1 cellular context compared by ENCODE assay signal in genomic region chr6:132392292-132392691, GRCh38.
TF ChIP-seq lines count a peak whose summit lies in the region.

No MANE protein-coding gene starts in this region.

TF ChIP-seq in HCT116, 20 proteins besides CTCF, POLR2A, EP300 and RAD21:
- TF ChIP-seq REST (IDR thresholded peaks at IDR 0.05; ENCODE audit: low read depth) = no peak
- no peak for TF ChIP-seq ZFX (IDR thresholded peaks at IDR 0.05)
